1 cellular context compared by ENCODE assay signal in genomic region chr7:143399642-143400041, GRCh38.
TF ChIP-seq lines count a peak whose summit lies in the region.

No MANE protein-coding gene starts in this region.

TF ChIP-seq in K562, 482 proteins besides CTCF, POLR2A, EP300 and RAD21:
- TF ChIP-seq, protein P1, sequence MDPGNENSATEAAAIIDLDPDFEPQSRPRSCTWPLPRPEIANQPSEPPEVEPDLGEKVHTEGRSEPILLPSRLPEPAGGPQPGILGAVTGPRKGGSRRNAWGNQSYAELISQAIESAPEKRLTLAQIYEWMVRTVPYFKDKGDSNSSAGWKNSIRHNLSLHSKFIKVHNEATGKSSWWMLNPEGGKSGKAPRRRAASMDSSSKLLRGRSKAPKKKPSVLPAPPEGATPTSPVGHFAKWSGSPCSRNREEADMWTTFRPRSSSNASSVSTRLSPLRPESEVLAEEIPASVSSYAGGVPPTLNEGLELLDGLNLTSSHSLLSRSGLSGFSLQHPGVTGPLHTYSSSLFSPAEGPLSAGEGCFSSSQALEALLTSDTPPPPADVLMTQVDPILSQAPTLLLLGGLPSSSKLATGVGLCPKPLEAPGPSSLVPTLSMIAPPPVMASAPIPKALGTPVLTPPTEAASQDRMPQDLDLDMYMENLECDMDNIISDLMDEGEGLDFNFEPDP (CRISPR knock-in tag; IDR thresholded peaks at IDR 0.05) = no peak
- TF ChIP-seq, protein P2, sequence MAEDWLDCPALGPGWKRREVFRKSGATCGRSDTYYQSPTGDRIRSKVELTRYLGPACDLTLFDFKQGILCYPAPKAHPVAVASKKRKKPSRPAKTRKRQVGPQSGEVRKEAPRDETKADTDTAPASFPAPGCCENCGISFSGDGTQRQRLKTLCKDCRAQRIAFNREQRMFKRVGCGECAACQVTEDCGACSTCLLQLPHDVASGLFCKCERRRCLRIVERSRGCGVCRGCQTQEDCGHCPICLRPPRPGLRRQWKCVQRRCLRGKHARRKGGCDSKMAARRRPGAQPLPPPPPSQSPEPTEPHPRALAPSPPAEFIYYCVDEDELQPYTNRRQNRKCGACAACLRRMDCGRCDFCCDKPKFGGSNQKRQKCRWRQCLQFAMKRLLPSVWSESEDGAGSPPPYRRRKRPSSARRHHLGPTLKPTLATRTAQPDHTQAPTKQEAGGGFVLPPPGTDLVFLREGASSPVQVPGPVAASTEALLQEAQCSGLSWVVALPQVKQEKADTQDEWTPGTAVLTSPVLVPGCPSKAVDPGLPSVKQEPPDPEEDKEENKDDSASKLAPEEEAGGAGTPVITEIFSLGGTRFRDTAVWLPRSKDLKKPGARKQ (CRISPR knock-in tag; IDR thresholded peaks at IDR 0.05) = no peak
- no peak for TF ChIP-seq ETV6 (IDR thresholded peaks at IDR 0.05; ENCODE audit: borderline replicate concordance in 1 of 2, low read depth in 2 of 2, low read length in 1 of 2)
- TF ChIP-seq ETV6 (CRISPR knock-in tag; IDR thresholded peaks at IDR 0.05; ENCODE audit: borderline replicate concordance) = 0 out of 2 replicates have a peak, but pooled peaks have one; percentile 33
- TF ChIP-seq PCBP2 (IDR thresholded peaks at IDR 0.05; ENCODE audit: low read depth, low read length, poor library complexity, severe bottlenecking) = no peak
- no peak for TF ChIP-seq ZNF239 (CRISPR knock-in tag; IDR thresholded peaks at IDR 0.05)
TF ChIP-seq in K562: peak in this region for 1.
